In the genomic region with DNA sequence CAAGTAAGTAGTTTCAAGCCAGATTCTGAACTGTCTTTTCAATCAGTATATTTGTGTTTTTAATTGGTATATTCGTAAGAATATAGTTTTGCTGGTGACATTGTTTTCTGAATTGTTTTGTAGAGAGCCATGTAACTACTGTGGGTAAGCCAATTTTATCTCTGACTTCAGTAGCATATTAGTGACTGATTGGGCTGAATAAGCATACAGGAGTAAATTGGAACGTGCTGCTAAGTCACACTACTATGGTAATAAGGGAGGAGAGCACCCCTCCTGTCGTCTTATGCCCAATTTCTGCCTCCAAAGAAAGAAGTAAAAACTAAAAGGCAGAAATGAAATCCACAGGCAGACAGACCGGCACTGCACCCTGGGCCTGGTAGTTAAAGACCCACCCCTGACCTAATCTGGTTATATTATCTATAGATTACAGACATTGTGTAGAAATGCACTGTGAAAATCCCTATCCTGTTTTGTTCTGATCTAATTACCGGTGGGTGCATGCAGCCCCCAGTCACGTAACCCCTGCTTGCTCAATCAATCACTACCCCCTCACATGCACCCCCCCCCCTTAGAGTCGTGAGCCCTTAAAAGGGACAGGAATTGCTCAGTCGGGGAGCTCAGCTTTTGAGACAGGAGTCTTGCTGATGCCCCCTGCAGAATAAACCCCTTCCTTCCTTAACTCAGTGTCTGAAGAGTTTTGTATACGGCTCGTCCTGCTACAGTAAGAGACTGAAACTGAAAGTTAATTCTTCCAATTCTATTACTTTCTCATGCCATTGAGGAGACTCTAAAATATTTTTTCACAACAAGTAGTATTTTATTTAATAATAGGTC, we compare ENCODE assay signal across 13 cellular contexts.
DNase-seq lines count a peak whose midpoint lies in the region; ATAC-seq lines count a peak whose summit lies in the region.
"Had no signal": no experiment of that assay in that cellular context is flagged by ENCODE, and none has a peak within 500 bp of the region (broad histone marks: within the 10 kb centered on the region; RNA-seq: fewer than 3 reads in every experiment).

No MANE protein-coding gene starts in this region.

- H4K8ac ChIP-seq in mesenchymal stem cell (ENCODE audit: low read length), result no peak overlapping the region

- H3K79me1 ChIP-seq in mesenchymal stem cell (replicated peaks; ENCODE audit: low read length, poor library complexity, severe bottlenecking), result no peaks in the 10 kb centered on the region

- DNase-seq in DMS53 (lab: John Stamatoyannopoulos, UW) (peak; percentile 56), GM23248 (no peak), SK-N-DZ (ENCODE audit: low spot score) (peak; percentile 85), mesenchymal stem cell (peak; percentile 29), T-helper 9 cell (no peak), NCI-H748 (lab: John Stamatoyannopoulos, UW; ENCODE audit: unreplicated experiment) (no peak), islet precursor cell (no peak)
- DNase-seq: activated CD4-positive, alpha-beta T cell treated with anti-CD3 and anti-CD28 coated beads for 1 hour; glutamatergic neuron; NCI-H1694 treated with DMSO at 0.1 percent for 48 hours had no signal

- no peak overlapping the region for H3K23ac ChIP-seq in mesenchymal stem cell (ENCODE audit: low read length in 2 of 2)

- no peak overlapping the region for H2BK15ac ChIP-seq in mesenchymal stem cell (ENCODE audit: low read depth, poor library complexity, severe bottlenecking)

- H3K27me3 ChIP-seq in GM23248 (replicated peaks; ENCODE audit: insufficient read depth), result no peaks in the 10 kb centered on the region
- H3K27me3 ChIP-seq in mesenchymal stem cell (ENCODE audit: control insufficient read depth in 1 of 2, insufficient read depth in 1 of 2, low read length in 2 of 2), result no peaks in the 10 kb centered on the region

- H2AK5ac ChIP-seq in mesenchymal stem cell (ENCODE audit: low read length, severe bottlenecking), result no peak overlapping the region

- no peak overlapping the region for H3K9ac ChIP-seq in GM23248
- H3K9ac ChIP-seq in mesenchymal stem cell (ENCODE audit: low read length), result no peak overlapping the region

- H3K9me2 ChIP-seq in GM23248 (ENCODE audit: insufficient read depth), result no peaks in the 10 kb centered on the region

- H2BK12ac ChIP-seq in mesenchymal stem cell (ENCODE audit: low read length in 2 of 2), result no peak overlapping the region

- no peak overlapping the region for H3K14ac ChIP-seq in mesenchymal stem cell (ENCODE audit: low read length in 2 of 2)

- peaks cover 4% of the 10 kb centered on the region; the same call in 1 of the 2 replicates for H3F3A ChIP-seq in GM23248 (ENCODE audit: insufficient read depth)

- no peak overlapping the region for H3K4me3 ChIP-seq in GM23248
- H3K4me3 ChIP-seq in mesenchymal stem cell (ENCODE audit: insufficient read depth in 1 of 2, low read depth in 1 of 2, low read length in 2 of 2), result peak overlapping the region in 1 of 2 experiments; percentile 39

- 67% methylated on average over 10 of the region's 10 CpGs for WGBS in GM23248 (ENCODE audit: low coverage in 1 of 2, low lambda C conversion rate in 2 of 2, missing lambda C conversion rate in 2 of 2), 2 experiments
- WGBS in mesenchymal stem cell, result 78% methylated on average over 7 of the region's 10 CpGs

- in situ Hi-C loops in GM23248 (cut with MboI), result no loop called here

- no peaks in the 10 kb centered on the region for H3K9me3 ChIP-seq in GM23248 (ENCODE audit: low read depth)
- no peaks in the 10 kb centered on the region for H3K9me3 ChIP-seq in mesenchymal stem cell (ENCODE audit: control insufficient read depth, low read length)

- H3K4me1 ChIP-seq in GM23248 (ENCODE audit: insufficient read depth) (peaks cover 21% of the 10 kb centered on the region), mesenchymal stem cell (ENCODE audit: control insufficient read depth, insufficient read depth, low read depth, low read length) (no peaks in the 10 kb centered on the region)

- no peak overlapping the region for H2BK5ac ChIP-seq in mesenchymal stem cell (ENCODE audit: low read depth, low read length, poor library complexity, severe bottlenecking)

- H3K27ac ChIP-seq in GM23248, result no peak overlapping the region
- H3K27ac ChIP-seq in mesenchymal stem cell (ENCODE audit: low read length, poor library complexity, severe bottlenecking), result no peak overlapping the region

- ATAC-seq in HG03045 (IDR thresholded peaks at IDR 0.05; ENCODE audit: unreplicated experiment), result no peak
- ATAC-seq: activated naive CD4-positive, alpha-beta T cell treated with anti-CD3 and anti-CD28 coated beads, Interleukin-2, amount 50 U/mL, for 72 hours; sciatic nerve had no signal

- H4K20me1 ChIP-seq in GM23248 (ENCODE audit: insufficient read depth), result no peaks in the 10 kb centered on the region

- H3K4me2 ChIP-seq in GM23248 (ENCODE audit: unreplicated experiment) (no peak overlapping the region), mesenchymal stem cell (ENCODE audit: low read length, poor library complexity, severe bottlenecking) (no peak overlapping the region)

- no peaks in the 10 kb centered on the region for H3K79me2 ChIP-seq in GM23248 (ENCODE audit: insufficient read depth)

- H3K18ac ChIP-seq in mesenchymal stem cell (ENCODE audit: low read depth in 1 of 2, low read length in 2 of 2), result no peak overlapping the region

- no peak overlapping the region for H3K4ac ChIP-seq in mesenchymal stem cell (ENCODE audit: low read depth in 1 of 2, low read length in 2 of 2)

- H2AFZ ChIP-seq in GM23248 (0 out of 2 replicates have a peak overlapping the region, but pooled peaks have one; percentile 11), mesenchymal stem cell (ENCODE audit: low read depth, low read length) (no peak overlapping the region)

- H2BK120ac ChIP-seq in mesenchymal stem cell (ENCODE audit: low read depth, low read length), result no peak overlapping the region

- H3K36me3 ChIP-seq in GM23248 (ENCODE audit: low read depth) (no peaks in the 10 kb centered on the region), mesenchymal stem cell (ENCODE audit: control insufficient read depth in 1 of 2, insufficient read depth in 2 of 2, low read depth in 1 of 2, low read length in 2 of 2) (no peaks in the 10 kb centered on the region)

- no peak overlapping the region for H4K91ac ChIP-seq in mesenchymal stem cell (ENCODE audit: low read length)

Comparison
In these comparisons a context has a peak if more than half of its experiments do, and no peak if none do; other contexts are left out.
1. DNase-seq: peak in DMS53 (single experiment), SK-N-DZ (single experiment) and mesenchymal stem cell (single experiment); none in GM23248 (single experiment), T-helper 9 cell (single experiment), NCI-H748 (single experiment) and islet precursor cell (single experiment).